In the genomic region with DNA sequence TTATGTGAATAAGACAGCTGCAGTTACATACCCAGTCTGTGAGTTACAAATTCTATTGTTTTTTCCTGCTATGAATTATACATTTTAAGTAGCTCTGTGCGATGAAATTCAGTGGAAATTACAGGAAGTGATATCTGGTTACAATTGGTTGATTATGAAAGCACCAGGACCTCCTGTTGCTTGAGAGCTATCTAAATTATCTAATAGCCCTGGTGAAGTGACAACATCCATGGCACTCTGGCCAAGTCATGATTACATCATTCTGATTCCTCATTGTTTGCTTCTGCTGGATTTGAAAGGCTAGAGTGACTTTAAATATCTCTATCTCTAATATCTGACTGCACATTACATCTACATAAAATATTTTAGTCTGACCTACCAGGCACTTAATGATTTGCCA, we compare ENCODE assay signal across 29 cellular contexts.
DNase-seq lines count a peak whose midpoint lies in the region; ATAC-seq, FAIRE-seq and TF ChIP-seq lines count a peak whose summit lies in the region.
"Had no signal": no experiment of that assay in that cellular context is flagged by ENCODE, and none has a peak within 500 bp of the region (broad histone marks: within the 10 kb centered on the region; RNA-seq: fewer than 3 reads in every experiment).

No MANE protein-coding gene starts in this region.

- H2AK5ac ChIP-seq in neuronal stem cell (ENCODE audit: low read depth, low read length): no peak overlapping the region

- H2AFZ ChIP-seq in neuronal stem cell (ENCODE audit: low read length): no peak overlapping the region

- no peak overlapping the region for H2BK15ac ChIP-seq in neuronal stem cell (ENCODE audit: low read length)

- ATAC-seq in HG02623 (IDR thresholded peaks at IDR 0.05; ENCODE audit: unreplicated experiment) (no peak), body of pancreas (no peak)
- ATAC-seq: activated CD8-positive, alpha-beta memory T cell treated with anti-CD3 and anti-CD28 coated beads, Interleukin-2, amount 10 ng/mL, durations not matched to agents 7 days and 5 days; left ventricle myocardium superior; Right ventricle myocardium inferior; sciatic nerve; stimulated activated naive B cell treated with anti-CD40 and anti-IgM and Interleukin-4, amounts not matched to agents 10 μg/mL and 1 μg/mL and 100 μg/mL, for 72 hours; upper lobe of right lung had no signal

- no peak overlapping the region for H3K9ac ChIP-seq in neuronal stem cell (ENCODE audit: low read depth, low read length, poor library complexity)
- H3K9ac ChIP-seq: KMS-11 had no signal

- H3K79me1 ChIP-seq in neuronal stem cell (ENCODE audit: low read depth, low read length): no peaks in the 10 kb centered on the region

- H4K91ac ChIP-seq in neuronal stem cell (ENCODE audit: low read depth, low read length, poor library complexity): no peak overlapping the region

- H2BK5ac ChIP-seq in neuronal stem cell (ENCODE audit: low read length): no peak overlapping the region

- TF ChIP-seq CTCF in HEK293 (tag by site-specific recombination; IDR thresholded peaks at IDR 0.05) (no peak), body of pancreas (IDR thresholded peaks at IDR 0.05) (no peak)

- no peak overlapping the region for H3K4me2 ChIP-seq in neuronal stem cell (ENCODE audit: insufficient read depth, low read length, poor library complexity, severe bottlenecking)
- H3K4me2 ChIP-seq: KMS-11 had no signal

- DNase-seq in DMS153 (lab: John Stamatoyannopoulos, UW): peak; percentile 56
- peak; percentile 62 for DNase-seq in RCC 7860 (ENCODE audit: low spot score)
- DNase-seq in glomerular visceral epithelial cell (ENCODE audit: extremely low spot score): peak; percentile 4
- DNase-seq in body of pancreas: no peak
- no peak for DNase-seq in neuronal stem cell (ENCODE audit: low spot score)
- DNase-seq: activated CD4-positive, alpha-beta T cell treated with anti-CD3 and anti-CD28 coated beads, Interleukin-2, amount 10 ng/mL, durations not matched to agents 7 days and 5 days; activated CD8-positive, alpha-beta memory T cell treated with anti-CD3 and anti-CD28 coated beads, Interleukin-2, amount 10 ng/mL, durations not matched to agents 7 days and 5 days; activated T-cell treated with anti-CD3 and anti-CD28 coated beads, Interleukin-2, amount 50 U/mL, for 48 hours; H9; islet precursor cell; left ventricle myocardium superior; NCI-H187 treated with DMSO at 0.1 percent for 48 hours; NCI-H226; NCI-H82; OCI-M1; stimulated activated naive B cell treated with anti-CD40 and anti-IgM and Interleukin-4, amounts not matched to agents 10 μg/mL and 1 μg/mL and 100 μg/mL, for 72 hours; upper lobe of right lung; WERI-Rb-1 had no signal

- no peak for TF ChIP-seq POLR2A in body of pancreas (IDR thresholded peaks at IDR 0.05)

- no peak overlapping the region for H2BK12ac ChIP-seq in neuronal stem cell (ENCODE audit: low read length)

- H3K14ac ChIP-seq in neuronal stem cell (ENCODE audit: low read length): no peak overlapping the region

- no peak overlapping the region for H3K18ac ChIP-seq in neuronal stem cell (ENCODE audit: low read length)

- H3K4me1 ChIP-seq in HEK293 (ENCODE audit: control insufficient read depth, insufficient read depth, low read length) (no peaks in the 10 kb centered on the region), body of pancreas (no peaks in the 10 kb centered on the region), neuronal stem cell (ENCODE audit: control insufficient read depth in 2 of 2, insufficient read depth in 1 of 2, low read depth in 1 of 2, low read length in 2 of 2) (no peaks in the 10 kb centered on the region)
- H3K4me1 ChIP-seq: prostate gland, suprapubic skin, upper lobe of right lung had no signal

- no peaks in the 10 kb centered on the region for H3K27me3 ChIP-seq in body of pancreas
- no peaks in the 10 kb centered on the region for H3K27me3 ChIP-seq in neuronal stem cell (ENCODE audit: control insufficient read depth in 3 of 3, insufficient read depth in 3 of 3, low read depth in 1 of 3, low read length in 3 of 3)
- H3K27me3 ChIP-seq: suprapubic skin, upper lobe of right lung had no signal

- FAIRE-seq in RCC 7860 (lab: Jason Lieb, UNC): no peak
- FAIRE-seq: endothelial cell of umbilical vein, G401.6, GM19239, HTR-8/SVneo had no signal

- H2BK120ac ChIP-seq in neuronal stem cell (ENCODE audit: low read depth, low read length): no peak overlapping the region

- H3K23ac ChIP-seq in neuronal stem cell (ENCODE audit: low read depth, low read length, poor library complexity): no peak overlapping the region

- H3K9me3 ChIP-seq in HEK293 (ENCODE audit: control insufficient read depth, insufficient read depth, low read depth, low read length): no peaks in the 10 kb centered on the region
- no peaks in the 10 kb centered on the region for H3K9me3 ChIP-seq in body of pancreas
- H3K9me3 ChIP-seq in neuronal stem cell (replicated peaks in 1 of 2; ENCODE audit: control insufficient read depth in 2 of 2, insufficient read depth in 1 of 2, low read depth in 1 of 2, low read length in 2 of 2): no peaks in the 10 kb centered on the region
- H3K9me3 ChIP-seq: prostate gland, suprapubic skin, upper lobe of right lung had no signal

- H3K36me3 ChIP-seq in HEK293 (ENCODE audit: control insufficient read depth in 2 of 2, insufficient read depth in 1 of 2, low read length in 2 of 2): no peaks in the 10 kb centered on the region
- H3K36me3 ChIP-seq in body of pancreas (replicated peaks in 1 of 2; ENCODE audit: insufficient read depth in 1 of 2, low read depth in 2 of 2): no peaks in the 10 kb centered on the region
- H3K36me3 ChIP-seq in neuronal stem cell (replicated peaks in 1 of 2; ENCODE audit: control insufficient read depth in 2 of 2, insufficient read depth in 2 of 2, low read length in 2 of 2): no peaks in the 10 kb centered on the region
- H3K36me3 ChIP-seq: prostate gland, suprapubic skin, upper lobe of right lung, WERI-Rb-1 had no signal

- CTCF ChIA-PET in HEK293 (lab: Yijun Ruan, JAX): no interaction called here

- no peak overlapping the region for H3K4ac ChIP-seq in neuronal stem cell (ENCODE audit: low read length)

- no peak overlapping the region for H3K4me3 ChIP-seq in HEK293 (ENCODE audit: low read depth, low read length)
- H3K4me3 ChIP-seq in body of pancreas: no peak overlapping the region
- H3K4me3 ChIP-seq in neuronal stem cell (ENCODE audit: low read length in 2 of 2): no peak overlapping the region
- H3K4me3 ChIP-seq: prostate gland, suprapubic skin, upper lobe of right lung had no signal

- H3K27ac ChIP-seq in HEK293 (ENCODE audit: extremely low read depth, low read depth, low read length) (no peak overlapping the region), body of pancreas (no peak overlapping the region), neuronal stem cell (replicated peaks; ENCODE audit: low read length) (no peak overlapping the region)
- H3K27ac ChIP-seq: KMS-11, prostate gland, suprapubic skin, upper lobe of right lung, WERI-Rb-1 had no signal

- 81 to 100% methylated on average over 1 of the region's 1 CpG for WGBS in body of pancreas, 2 donors
- no CpG with 5 or more reads among the region's 1 CpG for WGBS in neuronal stem cell (ENCODE audit: extremely low coverage in 2 of 2, insufficient read length in 2 of 2, insufficient replicate concordance in 1 of 2), 2 donors

- H4K8ac ChIP-seq in neuronal stem cell (ENCODE audit: low read depth, low read length): no peak overlapping the region

- POLR2A ChIA-PET in HEK293 (lab: Yijun Ruan, JAX): no interaction called here

- intact Hi-C loops in body of pancreas (cut with DNase I): no loop called here

TF ChIP-seq in HEK293, 187 proteins besides CTCF, POLR2A, EP300 and RAD21:
- TF ChIP-seq ATF2 (tag by site-specific recombination; IDR thresholded peaks at IDR 0.05; ENCODE audit: low read depth): 0 out of 2 replicates have a peak, but pooled peaks have one; percentile 10
- TF ChIP-seq ZNF24 (tag by site-specific recombination; IDR thresholded peaks at IDR 0.05): no peak

Comparison
In these comparisons a context has a peak if more than half of its experiments do, and no peak if none do; other contexts are left out.
1. DNase-seq: peak in DMS153 (single experiment), RCC 7860 (single experiment) and glomerular visceral epithelial cell (single experiment); none in body of pancreas (0 of 4) and neuronal stem cell (single experiment).